In the genomic region with DNA sequence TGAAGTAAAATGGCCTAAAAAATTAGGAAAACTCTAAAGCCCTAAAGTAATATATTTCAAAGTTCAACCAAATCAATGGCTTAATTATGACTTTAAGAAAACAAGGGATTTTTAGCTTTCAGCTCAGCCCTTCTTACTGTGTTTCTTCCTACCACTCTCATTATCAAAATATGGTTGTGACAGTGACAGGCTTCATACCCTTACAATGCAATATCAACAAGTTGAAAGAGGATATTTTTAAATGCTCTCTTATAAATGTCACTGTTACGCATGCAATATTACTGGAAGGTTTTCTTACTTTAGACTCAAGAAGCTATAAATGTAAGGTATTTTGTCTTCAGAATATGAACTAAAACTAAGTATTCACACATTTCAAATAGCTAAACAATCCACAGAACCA, we compare ENCODE assay signal across 8 cellular contexts.
"Had no signal": no experiment of that assay in that cellular context is flagged by ENCODE, and none has a peak within 500 bp of the region (broad histone marks: within the 10 kb centered on the region; RNA-seq: fewer than 3 reads in every experiment).

No MANE protein-coding gene starts in this region.

- FAIRE-seq: HTR-8/SVneo, K562 had no signal

- H3K4me3 Mint-ChIP-seq: H9 had no signal

- H2AFZ ChIP-seq: GM23248 had no signal

- H3K27ac ChIP-seq: GM23248 had no signal

- DNase-seq: GM23248, GOT3, H9, HCEC 1CT, IMR-90, KG1 had no signal

- H3K27ac Mint-ChIP-seq: H9 had no signal

- H3K9ac ChIP-seq: GM23248 had no signal

- H3K4me3 ChIP-seq: GM23248, K562 had no signal

- ATAC-seq: K562 had no signal
